In genomic region chr1:93814795-93815737, GRCh38 we compare ENCODE assay signal across 12 cellular contexts.
DNase-seq lines count a peak whose midpoint lies in the region; ATAC-seq, FAIRE-seq and TF ChIP-seq lines count a peak whose summit lies in the region.
"Had no signal": no experiment of that assay in that cellular context is flagged by ENCODE, and none has a peak within 500 bp of the region (broad histone marks: within the 10 kb centered on the region; RNA-seq: fewer than 3 reads in every experiment).

No MANE protein-coding gene starts in this region.

- peak overlapping the region; percentile 44; the same call in 1 of the 2 replicates for H2BK20ac ChIP-seq in H1 (ENCODE audit: low read length)

- no peaks in the 10 kb centered on the region for H4K20me1 ChIP-seq in Loucy (ENCODE audit: insufficient read depth, low read length, poor library complexity, severe bottlenecking)
- no peaks in the 10 kb centered on the region for H4K20me1 ChIP-seq in H1 (replicated peaks in 1 of 2; ENCODE audit: control insufficient read depth in 1 of 2, insufficient read depth in 2 of 2, low read length in 2 of 2)
- H4K20me1 ChIP-seq in neural progenitor cell (ENCODE audit: low read depth): peaks cover 6% of the 10 kb centered on the region

- no peaks in the 10 kb centered on the region for H3K9me2 ChIP-seq in Loucy (replicated peaks; ENCODE audit: low read depth, low read length)

- no peak overlapping the region for H4K5ac ChIP-seq in H1 (ENCODE audit: insufficient read length, low read depth, low read length)

- CTCF ChIA-PET in Panc1 (lab: Charles Lee): interaction anchor here (1.0 to 3.0 kb wide), 2 partner anchors 29 to 185 kb away, joined by 4 to 38 read pairs; no protein-coding TSS in a partner anchor
- CTCF ChIA-PET in H1 (lab: Charles Lee; ENCODE audit: partially characterized antibody): interaction anchor here (0.6 to 21.7 kb wide), 42 partner anchors 12 to 511 kb away, joined by 3 to 620 read pairs (median 9); partner anchors contain the start of gene BCAR3

- no peak for TF ChIP-seq POLR2A in H1 (IDR thresholded peaks at IDR 0.05; ENCODE audit: control extremely low read depth in 1 of 2, low read depth in 2 of 2, low read length in 2 of 2)

- H3K9me3 ChIP-seq in Loucy (ENCODE audit: insufficient read depth, low read depth, low read length): no peaks in the 10 kb centered on the region
- no peaks in the 10 kb centered on the region for H3K9me3 ChIP-seq in Panc1 (ENCODE audit: control insufficient read depth, insufficient read depth, low read depth, low read length)
- H3K9me3 ChIP-seq in H1 (ENCODE audit: insufficient read depth in 2 of 2, low read depth in 1 of 2, low read length in 1 of 2): no peaks in the 10 kb centered on the region
- no peaks in the 10 kb centered on the region for H3K9me3 ChIP-seq in neural progenitor cell (ENCODE audit: low read depth)

- ATAC-seq in Panc1 (no peak), Right ventricle myocardium superior (ENCODE audit: poor library complexity) (no peak)

- H2BK15ac ChIP-seq in H1 (ENCODE audit: low read length): 0 out of 2 replicates have a peak overlapping the region, but pooled peaks have one; percentile 33

- H3K27ac ChIP-seq in Panc1 (ENCODE audit: low read length) (peak overlapping the region; percentile 29; the same call in 1 of the 2 replicates), H1 (ENCODE audit: low read depth, low read length) (no peak overlapping the region), neural progenitor cell (no peak overlapping the region)
- H3K27ac ChIP-seq: HL-60 had no signal

- H3K9ac ChIP-seq in Loucy (ENCODE audit: low read depth, low read length, poor library complexity, severe bottlenecking) (no peak overlapping the region), H1 (replicated peaks in 1 of 4; ENCODE audit: extremely low read depth in 1 of 4, low read depth in 3 of 4, low read length in 3 of 4) (no peak overlapping the region), neural progenitor cell (no peak overlapping the region)

- no peak overlapping the region for H3K56ac ChIP-seq in H1 (replicated peaks; ENCODE audit: insufficient read length, low read depth, low read length)

- H3K4me3 ChIP-seq in Loucy (ENCODE audit: low read length, poor library complexity, severe bottlenecking) (no peak overlapping the region), Panc1 (ENCODE audit: low read depth in 2 of 2, low read length in 2 of 2) (no peak overlapping the region), H1 (ENCODE audit: extremely low read depth in 1 of 4, insufficient read depth in 2 of 4, low read depth in 3 of 4, low read length in 4 of 4) (no peak overlapping the region), neural progenitor cell (no peak overlapping the region)

- H2BK12ac ChIP-seq in H1 (ENCODE audit: low read depth, low read length): 0 out of 2 replicates have a peak overlapping the region, but pooled peaks have one; percentile 10

- H3K36me3 Mint-ChIP-seq in neural progenitor cell: peaks cover 8% of the 10 kb centered on the region
- no peaks in the 10 kb centered on the region for H3K36me3 Mint-ChIP-seq in CD14-positive monocyte
- H3K36me3 Mint-ChIP-seq: natural killer cell had no signal

- H2AK5ac ChIP-seq in H1 (ENCODE audit: low read depth, low read length): no peak overlapping the region

- no peak for FAIRE-seq in H1 (lab: Jason Lieb, UNC)
- FAIRE-seq: frontal cortex had no signal

- peaks cover 6% of the 10 kb centered on the region for H3K27me3 Mint-ChIP-seq in neural progenitor cell (ENCODE audit: insufficient read depth, low read depth)
- H3K27me3 Mint-ChIP-seq in CD14-positive monocyte (ENCODE audit: low read depth in 3 of 3): peaks cover 0 to 2% (median 0%) of the 10 kb centered on the region in 3 donors

- H3K4me2 ChIP-seq in Loucy (ENCODE audit: low read depth, low read length, poor library complexity, severe bottlenecking) (peak overlapping the region; percentile 57), H1 (ENCODE audit: insufficient read depth in 1 of 2, low read depth in 2 of 2, low read length in 2 of 2) (peak overlapping the region in 1 of 2 experiments; percentile 15; a peak in 1 of 4 replicates), neural progenitor cell (no peak overlapping the region)

- H2BK120ac ChIP-seq in H1 (replicated peaks; ENCODE audit: low read depth, low read length): no peak overlapping the region

- BruUV-seq in Panc1 (replicated peaks; lab: Mats Ljungman, UMichigan): no TSS peak

- peaks cover 34% of the 10 kb centered on the region for H3K4me1 Mint-ChIP-seq in neural progenitor cell
- peaks cover 44% of the 10 kb centered on the region for H3K4me1 Mint-ChIP-seq in CD14-positive monocyte

- no peaks in the 10 kb centered on the region for H3K27me3 ChIP-seq in Loucy (ENCODE audit: insufficient read depth, low read length, poor library complexity, severe bottlenecking)
- no peaks in the 10 kb centered on the region for H3K27me3 ChIP-seq in Panc1 (ENCODE audit: control insufficient read depth, insufficient read depth, low read length)
- H3K27me3 ChIP-seq in H1 (replicated peaks in 1 of 4; ENCODE audit: control insufficient read depth in 3 of 4, extremely low read depth in 1 of 4, insufficient read depth in 3 of 4, low read length in 3 of 4): no peaks in the 10 kb centered on the region
- no peaks in the 10 kb centered on the region for H3K27me3 ChIP-seq in neural progenitor cell

- no peak for TF ChIP-seq CTCF in Loucy (conservative IDR thresholded peaks at IDR 0.05; ENCODE audit: low read length)
- TF ChIP-seq CTCF in Panc1 (IDR thresholded peaks at IDR 0.05): no peak
- TF ChIP-seq CTCF in H1 (IDR thresholded peaks at IDR 0.05; ENCODE audit: control extremely low read depth in 1 of 3, insufficient read depth in 1 of 3, low read depth in 1 of 3, low read length in 3 of 3): no peak
- TF ChIP-seq CTCF in neural progenitor cell (IDR thresholded peaks at IDR 0.05): no peak
- TF ChIP-seq CTCF in CD14-positive monocyte (IDR thresholded peaks at IDR 0.05): no peak

- H2BK5ac ChIP-seq in H1 (ENCODE audit: low read depth, low read length): peak overlapping the region; percentile 0; the same call in 1 of the 2 replicates

- no peak for DNase-seq in Panc1 (ENCODE audit: low read depth, low spot score)
- DNase-seq in H1 (ENCODE audit: low read depth in 1 of 2, low spot score in 2 of 2): no peak
- DNase-seq in neural progenitor cell (ENCODE audit: low spot score): no peak
- DNase-seq in CD14-positive monocyte (ENCODE audit: low spot score): no peak
- DNase-seq in Right ventricle myocardium superior: no peak
- no peak for DNase-seq in activated CD4-positive, alpha-beta T cell treated with anti-CD3 and anti-CD28 coated beads for 48 hours
- DNase-seq: effector CD8-positive, alpha-beta T cell; MM.1S had no signal

- H3K27ac Mint-ChIP-seq in neural progenitor cell: peak overlapping the region; percentile 32
- peak overlapping the region in 1 of 7 donors; percentile 63 for H3K27ac Mint-ChIP-seq in CD14-positive monocyte
- H3K27ac Mint-ChIP-seq: natural killer cell had no signal

- TF ChIP-seq RAD21 in H1 (IDR thresholded peaks at IDR 0.05 in 1 of 2, conservative IDR thresholded peaks at IDR 0.05 in 1 of 2; ENCODE audit: low read depth in 2 of 2, low read length in 2 of 2): no peak

- H3K9me3 Mint-ChIP-seq in neural progenitor cell: peaks cover 3% of the 10 kb centered on the region
- H3K9me3 Mint-ChIP-seq in CD14-positive monocyte: peaks cover 0 to 2% (median 0%) of the 10 kb centered on the region in 7 donors
- H3K9me3 Mint-ChIP-seq: natural killer cell had no signal

- in situ Hi-C loops in Panc1 (cut with HindIII; ENCODE audit: low pct_unique_long_range_greater_than_20kb, low sequenced_read_pairs): no loop called here

- no peaks in the 10 kb centered on the region for H3K36me3 ChIP-seq in Loucy (ENCODE audit: insufficient read depth, low read length)
- no peaks in the 10 kb centered on the region for H3K36me3 ChIP-seq in Panc1 (ENCODE audit: control insufficient read depth, insufficient read depth, low read length)
- H3K36me3 ChIP-seq in H1 (ENCODE audit: control insufficient read depth in 2 of 4, insufficient read depth in 4 of 4, low read length in 3 of 4): no peaks in the 10 kb centered on the region
- no peaks in the 10 kb centered on the region for H3K36me3 ChIP-seq in neural progenitor cell

- peak overlapping the region; percentile 17 for H3K4me3 Mint-ChIP-seq in neural progenitor cell
- H3K4me3 Mint-ChIP-seq in CD14-positive monocyte: no peak overlapping the region
- H3K4me3 Mint-ChIP-seq: natural killer cell had no signal

- POLR2A ChIA-PET in Panc1 (lab: Charles Lee): no interaction called here
- POLR2A ChIA-PET in H1 (lab: Charles Lee; ENCODE audit: partially characterized antibody): interaction anchor here (1.0 to 2.8 kb wide), 9 partner anchors 14 to 184 kb away, joined by 3 to 6 read pairs (median 3); partner anchors contain the start of gene BCAR3

- H3K18ac ChIP-seq in H1 (ENCODE audit: extremely low read depth, low read length): peak overlapping the region; percentile 21; the same call in 1 of the 2 replicates

- no peak overlapping the region for H4K91ac ChIP-seq in H1 (replicated peaks; ENCODE audit: insufficient read length, low read length)

- peak overlapping the region; percentile 27 for H3K4ac ChIP-seq in H1 (replicated peaks; ENCODE audit: insufficient read length, low read depth, low read length)

- no peaks in the 10 kb centered on the region for H3K79me2 ChIP-seq in Loucy (ENCODE audit: insufficient read depth, low read length)
- no peaks in the 10 kb centered on the region for H3K79me2 ChIP-seq in H1 (ENCODE audit: control insufficient read depth in 1 of 2, insufficient read depth in 2 of 2, low read length in 2 of 2)
- H3K79me2 ChIP-seq in neural progenitor cell (ENCODE audit: low read depth): no peaks in the 10 kb centered on the region

- H3K23me2 ChIP-seq in H1 (ENCODE audit: low read depth, low read length): no peaks in the 10 kb centered on the region

- WGBS in H1 (ENCODE audit: extremely low coverage in 1 of 2, insufficient coverage in 1 of 2, insufficient read length in 1 of 2, insufficient replicate concordance in 2 of 2, low coverage in 1 of 2, low lambda C conversion rate in 2 of 2, missing lambda C conversion rate in 1 of 2), 2 experiments: 50% methylated on average over 12 of the region's 12 CpGs; no CpG with 5 or more reads in 1 of the 2 experiments

- no peak for TF ChIP-seq EP300 in H1 (IDR thresholded peaks at IDR 0.05; ENCODE audit: borderline replicate concordance in 1 of 2, low read depth in 2 of 2, low read length in 2 of 2)

- intact Hi-C loops in Panc1 (cut with micrococcal nuclease; ENCODE audit: unreplicated experiment) (loop anchor here (1.0 to 5.0 kb wide), 2 partner anchors 133 to 186 kb away; partner anchors contain the start of gene BCAR3), CD14-positive monocyte (cut with micrococcal nuclease) (loop anchor here (2.0 to 10.0 kb wide), 3 partner anchors 183 to 510 kb away; no protein-coding TSS in a partner anchor), Right ventricle myocardium superior (cut with DNase I) (loop anchor here (2.0 to 10.0 kb wide), 3 partner anchors 90 to 380 kb away; no protein-coding TSS in a partner anchor)

- no peak overlapping the region for H3K23ac ChIP-seq in H1 (ENCODE audit: insufficient read length)

- H4K8ac ChIP-seq in H1 (ENCODE audit: extremely low read depth, insufficient read depth, low read length): no peak overlapping the region

- no peaks in the 10 kb centered on the region for H3K79me1 ChIP-seq in H1 (ENCODE audit: low read depth, low read length)

- H3F3A ChIP-seq in Loucy (ENCODE audit: low read depth): peaks cover 5% of the 10 kb centered on the region; the same call in 1 of the 2 replicates
- peaks cover 9% of the 10 kb centered on the region for H3F3A ChIP-seq in neural progenitor cell (ENCODE audit: low read depth)

- H2AFZ ChIP-seq in Loucy (ENCODE audit: low read length) (no peak overlapping the region), H1 (ENCODE audit: low read length) (no peak overlapping the region), neural progenitor cell (replicated peaks) (no peak overlapping the region)

- H3K14ac ChIP-seq in H1 (ENCODE audit: insufficient read length): no peak overlapping the region

- H3K4me1 ChIP-seq in Loucy (ENCODE audit: insufficient read depth, low read length, poor library complexity, severe bottlenecking) (peaks cover 30% of the 10 kb centered on the region), Panc1 (ENCODE audit: control insufficient read depth, insufficient read depth, low read length) (peaks cover 7% of the 10 kb centered on the region), H1 (replicated peaks in 1 of 4; ENCODE audit: control insufficient read depth in 3 of 4, insufficient read depth in 4 of 4, low read length in 3 of 4) (peaks cover 6 to 17% (median 7%) of the 10 kb centered on the region in 4 experiments; a peak in 6 of 7 replicates), neural progenitor cell (peaks cover 4% of the 10 kb centered on the region)
